ENCODE assay signal across 1 cellular context in genomic region chr4:143599827-143600226, GRCh38.
TF ChIP-seq lines count a peak whose summit lies in the region.

No MANE protein-coding gene starts in this region.

TF ChIP-seq in GM23338, 12 proteins besides CTCF, POLR2A, EP300 and RAD21 (continued from another document):
- TF ChIP-seq ZNF462 (CRISPR knock-in tag; IDR thresholded peaks at IDR 0.05): no peak
- no peak for TF ChIP-seq EZH2 (IDR thresholded peaks at IDR 0.05; ENCODE audit: low read depth, unreplicated experiment)
TF ChIP-seq in GM23338: peak in this region for 0.
